13 cellular contexts compared by ENCODE assay signal in genomic region chr16:23424292-23424958, GRCh38. TPM values are rescaled to one million over a fixed set of nuclear protein-coding genes. Genes with fewer than 3 reads are reported as not detected.
DNase-seq lines count a peak whose midpoint lies in the region; ATAC-seq and TF ChIP-seq lines count a peak whose summit lies in the region.
"Had no signal": no experiment of that assay in that cellular context is flagged by ENCODE, and none has a peak within 500 bp of the region (broad histone marks: within the 10 kb centered on the region; RNA-seq: fewer than 3 reads in every experiment).

No MANE protein-coding gene starts in this region.

- H3K4me1 ChIP-seq in breast epithelium (peaks cover 9 to 10% of the 10 kb centered on the region in 2 donors), muscle layer of duodenum (ENCODE audit: control insufficient read depth in 1 of 2, insufficient read depth in 2 of 2, low read length in 2 of 2) (peaks cover 4% of the 10 kb centered on the region in 2 donors), GM23248 (ENCODE audit: insufficient read depth) (peaks cover 15% of the 10 kb centered on the region)

- no peaks in the 10 kb centered on the region for H3K27me3 ChIP-seq in breast epithelium
- H3K27me3 ChIP-seq in muscle layer of duodenum (ENCODE audit: low read depth, low read length), result no peaks in the 10 kb centered on the region
- H3K27me3 ChIP-seq in GM23248 (replicated peaks; ENCODE audit: insufficient read depth), result no peaks in the 10 kb centered on the region
- no peaks in the 10 kb centered on the region for H3K27me3 ChIP-seq in brain microvascular endothelial cell (replicated peaks)
- H3K27me3 ChIP-seq: neutrophil had no signal

- ATAC-seq in activated CD8-positive, alpha-beta T cell treated with anti-CD3 and anti-CD28 coated beads for 36 hours, result no peak

- no peaks in the 10 kb centered on the region for H3K79me2 ChIP-seq in GM23248 (ENCODE audit: insufficient read depth)

- no peak overlapping the region for H2AFZ ChIP-seq in GM23248

- CTCF ChIA-PET in activated CD8-positive, alpha-beta T cell treated with anti-CD3 and anti-CD28 coated beads for 36 hours (lab: Charles Lee), result interaction anchor here (4.7 kb wide), 1 partner anchor 11 kb away, joined by 44 read pairs; no protein-coding TSS in a partner anchor

- TF ChIP-seq POLR2A in breast epithelium (IDR thresholded peaks at IDR 0.05), result no peak

- H3K36me3 ChIP-seq in breast epithelium (no peaks in the 10 kb centered on the region), muscle layer of duodenum (ENCODE audit: control insufficient read depth in 1 of 2, insufficient read depth in 2 of 2, low read length in 2 of 2) (peaks cover 0 to 2% of the 10 kb centered on the region in 2 donors), GM23248 (ENCODE audit: low read depth) (peaks cover 4% of the 10 kb centered on the region; the same call in 1 of the 2 replicates), brain microvascular endothelial cell (replicated peaks) (peaks cover 3% of the 10 kb centered on the region)

- no peaks in the 10 kb centered on the region for H4K20me1 ChIP-seq in GM23248 (ENCODE audit: insufficient read depth)

- in situ Hi-C loops in GM23248 (cut with MboI), result no loop called here
- in situ Hi-C loops in brain microvascular endothelial cell (cut with HindIII; ENCODE audit: low pct_ligation_motif_present, low sequenced_read_pairs), result no loop called here

- DNase-seq in NCI-H2029 (lab: John Stamatoyannopoulos, UW) (peak; percentile 77), breast epithelium (ENCODE audit: low spot score in 2 of 2) (peak; percentile 85 to 90), GM23248 (no peak), brain microvascular endothelial cell (no peak), NK-92 (lab: John Stamatoyannopoulos, UW; ENCODE audit: unreplicated experiment) (no peak)
- no peak for DNase-seq in activated CD8-positive, alpha-beta T cell treated with anti-CD3 and anti-CD28 coated beads for 36 hours
- DNase-seq: activated gamma-delta T cell treated with Interleukin-2 at 50 U/mL for 16 hours; foreskin fibroblast; MM.1S; stimulated activated CD8-positive, alpha-beta memory T cell treated with anti-CD3 and anti-CD28 coated beads, Interleukin-4, amount 100 ng/mL, for 48 hours had no signal

- H3K4me3 ChIP-seq in breast epithelium, result no peak overlapping the region
- peak overlapping the region in 1 of 2 donors; percentile 22 for H3K4me3 ChIP-seq in muscle layer of duodenum (ENCODE audit: low read depth in 1 of 2, low read length in 2 of 2)
- H3K4me3 ChIP-seq in GM23248, result no peak overlapping the region
- no peak overlapping the region for H3K4me3 ChIP-seq in brain microvascular endothelial cell (ENCODE audit: low read depth, low read length)

- no peaks in the 10 kb centered on the region for H3K4me1 Mint-ChIP-seq in activated CD8-positive, alpha-beta T cell treated with anti-CD3 and anti-CD28 coated beads for 36 hours (ENCODE audit: low read depth)

- H3F3A ChIP-seq in GM23248 (ENCODE audit: insufficient read depth), result peaks cover 8% of the 10 kb centered on the region

- H3K36me3 Mint-ChIP-seq in activated CD8-positive, alpha-beta T cell treated with anti-CD3 and anti-CD28 coated beads for 36 hours (ENCODE audit: low read depth), result peaks cover 12% of the 10 kb centered on the region

- H3K9me3 Mint-ChIP-seq in activated CD8-positive, alpha-beta T cell treated with anti-CD3 and anti-CD28 coated beads for 36 hours, result no peaks in the 10 kb centered on the region

- H3K27ac ChIP-seq in C4-2B (peak overlapping the region; percentile 73), breast epithelium (peak overlapping the region; percentile 98), muscle layer of duodenum (ENCODE audit: low read length) (peak overlapping the region; percentile 81), GM23248 (no peak overlapping the region), brain microvascular endothelial cell (no peak overlapping the region)
- H3K27ac ChIP-seq: neutrophil had no signal

- H3K9ac ChIP-seq in GM23248, result no peak overlapping the region

- no peaks in the 10 kb centered on the region for H3K9me2 ChIP-seq in GM23248 (ENCODE audit: insufficient read depth)

- H3K27me3 Mint-ChIP-seq in activated CD8-positive, alpha-beta T cell treated with anti-CD3 and anti-CD28 coated beads for 36 hours, result no peaks in the 10 kb centered on the region

- H3K27ac Mint-ChIP-seq in activated CD8-positive, alpha-beta T cell treated with anti-CD3 and anti-CD28 coated beads for 36 hours, result no peak overlapping the region

- no peak overlapping the region for H3K4me3 Mint-ChIP-seq in activated CD8-positive, alpha-beta T cell treated with anti-CD3 and anti-CD28 coated beads for 36 hours

- H3K4me2 ChIP-seq in GM23248 (ENCODE audit: unreplicated experiment), result no peak overlapping the region

- 91 to 93% methylated on average over 14 of the region's 14 CpGs for WGBS in GM23248 (ENCODE audit: low coverage in 1 of 2, low lambda C conversion rate in 2 of 2, missing lambda C conversion rate in 2 of 2), 2 experiments

- no peak for TF ChIP-seq CTCF in C4-2B (conservative IDR thresholded peaks at IDR 0.05)
- no peak for TF ChIP-seq CTCF in breast epithelium (IDR thresholded peaks at IDR 0.05)
- TF ChIP-seq CTCF in activated CD8-positive, alpha-beta T cell treated with anti-CD3 and anti-CD28 coated beads for 36 hours (IDR thresholded peaks at IDR 0.05), result no peak
- TF ChIP-seq CTCF in brain microvascular endothelial cell (IDR thresholded peaks at IDR 0.05; ENCODE audit: low read depth, low read length, missing control alignments), result no peak

- POLR2A ChIA-PET in activated CD8-positive, alpha-beta T cell treated with anti-CD3 and anti-CD28 coated beads for 36 hours (lab: Charles Lee), result interaction anchor here (1.4 kb wide), 1 partner anchor 10 kb away, joined by 3 read pairs; no protein-coding TSS in a partner anchor

- intact Hi-C loops in breast epithelium (cut with DNase I; ENCODE audit: low total_unique reads), result loop anchor here (10.0 kb wide), 1 partner anchor 110 kb away; no protein-coding TSS in a partner anchor
- intact Hi-C loops in activated CD8-positive, alpha-beta T cell treated with anti-CD3 and anti-CD28 coated beads for 36 hours (cut with micrococcal nuclease), result no loop called here

- H3K9me3 ChIP-seq in breast epithelium (no peaks in the 10 kb centered on the region), muscle layer of duodenum (ENCODE audit: control insufficient read depth in 1 of 2, low read length in 2 of 2) (no peaks in the 10 kb centered on the region), GM23248 (ENCODE audit: low read depth) (no peaks in the 10 kb centered on the region)
- H3K9me3 ChIP-seq: neutrophil had no signal

RNA-seq across cellular contexts. Expression of gene COG7, which starts 28.6 kb away (rescaled TPM):
- 10 to 100 TPM; 12.8 to 31.6 (median 29.2) TPM for total RNA-seq in breast epithelium
- total RNA-seq in activated CD8-positive, alpha-beta T cell treated with anti-CD3 and anti-CD28 coated beads for 36 hours, result 10 to 100 TPM; 16.4 to 16.7 TPM
- total RNA-seq in GM23248 (2014; rRNA removed; shearing (Covaris generic)), result 15.6 and 16.3 TPM in 2 replicates
- polyA plus RNA-seq in GM23248 (2016; fragmentation: Nextera tagmentation; extraction: Ambion mirVana), result 13.5 and 14.6 TPM in 2 replicates

Comparison
In these comparisons a context has a peak if more than half of its experiments do, and no peak if none do; other contexts are left out.
1. H3K27ac ChIP-seq: peak in C4-2B (single experiment), breast epithelium (2 of 2) and muscle layer of duodenum (single experiment); none in GM23248 (single experiment) and brain microvascular endothelial cell (single experiment).
2. DNase-seq: peak in NCI-H2029 (single experiment) and breast epithelium (2 of 2); none in activated CD8-positive, alpha-beta T cell treated with anti-CD3 and anti-CD28 coated beads for 36 hours (single experiment), GM23248 (single experiment), brain microvascular endothelial cell (single experiment) and NK-92 (single experiment).